11 cellular contexts compared by ENCODE assay signal in the genomic region with DNA sequence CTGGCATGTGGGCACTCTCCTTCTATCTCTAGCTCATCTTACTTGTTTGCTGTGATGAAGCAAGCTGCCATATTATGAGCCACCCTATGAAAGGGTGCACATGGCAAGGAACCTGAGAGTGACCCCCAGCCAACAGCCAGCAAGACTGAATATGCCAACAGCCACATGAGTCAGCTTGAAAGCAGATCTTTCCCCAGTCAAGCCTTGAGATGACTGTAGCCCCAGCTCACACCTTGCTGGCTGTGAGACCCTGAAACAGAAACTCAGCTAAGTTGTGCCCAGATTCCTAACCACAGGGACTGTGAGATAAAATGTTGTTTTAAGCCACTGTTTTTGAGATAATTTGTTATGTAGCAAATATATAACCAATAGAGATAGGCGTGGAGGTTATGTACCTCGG. TPM values are rescaled to one million over a fixed set of nuclear protein-coding genes. Genes with fewer than 3 reads are reported as not detected.
A peak's percentile ranks its signal among the peaks of the same experiment; 100 is the strongest.
DNase-seq lines count a peak whose midpoint lies in the region; ATAC-seq lines count a peak whose summit lies in the region.
"Had no signal": no experiment of that assay in that cellular context is flagged by ENCODE, and none has a peak within 500 bp of the region (broad histone marks: within the 10 kb centered on the region; RNA-seq: fewer than 3 reads in every experiment).

No MANE protein-coding gene starts in this region.

- ATAC-seq in HG03045 (IDR thresholded peaks at IDR 0.05; ENCODE audit: unreplicated experiment): peak; percentile 62
- no peak for ATAC-seq in right cardiac atrium

- intact Hi-C loops in right cardiac atrium (cut with DNase I): no loop called here

- H3K4me1 ChIP-seq in right cardiac atrium (ENCODE audit: control insufficient read depth, insufficient read depth, low read length): no peaks in the 10 kb centered on the region

- no peak overlapping the region for H3K4me3 ChIP-seq in right cardiac atrium (ENCODE audit: low read length)

- peak; percentile 30 for DNase-seq in activated T-cell treated with anti-CD3 and anti-CD28 coated beads for 48 hours (ENCODE audit: low read depth)
- DNase-seq in activated T-cell treated with anti-CD3 and anti-CD28 coated beads for 4 hours: no peak
- DNase-seq in activated naive CD4-positive, alpha-beta T cell treated with anti-CD3 and anti-CD28 coated beads, Interleukin-2, amount 50 U/mL, for 16 hours: peak; percentile 30
- DNase-seq in stimulated activated CD8-positive, alpha-beta memory T cell treated with anti-CD3 and anti-CD28 coated beads, Interleukin-4, amount 100 ng/mL, for 48 hours: peak; percentile 57
- no peak for DNase-seq in NCI-H1092 treated with DMSO at 0.1 percent for 48 hours (lab: John Stamatoyannopoulos, UW)
- no peak for DNase-seq in SKM-1 (lab: John Stamatoyannopoulos, UW; ENCODE audit: unreplicated experiment)
- DNase-seq in right cardiac atrium: no peak
- DNase-seq: activated CD4-positive, alpha-beta T cell treated with anti-CD3 and anti-CD28 coated beads, Interleukin-2, amount 50 U/mL, for 4 hours; naive B cell; NCI-H524 treated with DMSO at 0.1 percent for 48 hours had no signal

- no peaks in the 10 kb centered on the region for H3K27me3 ChIP-seq in right cardiac atrium (ENCODE audit: control insufficient read depth, insufficient read depth)

- H3K27ac ChIP-seq in right cardiac atrium (ENCODE audit: low read length): no peak overlapping the region

- no peaks in the 10 kb centered on the region for H3K9me3 ChIP-seq in right cardiac atrium (ENCODE audit: control insufficient read depth, low read length)

- 84% methylated on average over 2 of the region's 2 CpGs for WGBS in right cardiac atrium

RNA-seq across cellular contexts. Expression of gene KDM5C, which starts 36.2 kb away (rescaled TPM):
- 10 to 100 TPM; 37.8 to 61.6 (median 47.7) TPM for total RNA-seq in right cardiac atrium
- polyA plus RNA-seq in right cardiac atrium: 23.4 TPM

Comparison
In these comparisons a context has a peak if more than half of its experiments do, and no peak if none do; other contexts are left out.
1. DNase-seq: peak in activated T-cell treated with anti-CD3 and anti-CD28 coated beads for 48 hours (single experiment), activated naive CD4-positive, alpha-beta T cell treated with anti-CD3 and anti-CD28 coated beads, Interleukin-2, amount 50 U/mL, for 16 hours (single experiment) and stimulated activated CD8-positive, alpha-beta memory T cell treated with anti-CD3 and anti-CD28 coated beads, Interleukin-4, amount 100 ng/mL, for 48 hours (single experiment); none in activated T-cell treated with anti-CD3 and anti-CD28 coated beads for 4 hours (single experiment), NCI-H1092 treated with DMSO at 0.1 percent for 48 hours (single experiment), SKM-1 (single experiment) and right cardiac atrium (0 of 3).